1 cellular context compared by ENCODE assay signal in genomic region chr11:114159802-114160588, GRCh38.
TF ChIP-seq lines count a peak whose summit lies in the region.

No MANE protein-coding gene starts in this region.

TF ChIP-seq in K562, 482 proteins besides CTCF, POLR2A, EP300 and RAD21 (continued from another document and continues in another):
- TF ChIP-seq, protein P1, sequence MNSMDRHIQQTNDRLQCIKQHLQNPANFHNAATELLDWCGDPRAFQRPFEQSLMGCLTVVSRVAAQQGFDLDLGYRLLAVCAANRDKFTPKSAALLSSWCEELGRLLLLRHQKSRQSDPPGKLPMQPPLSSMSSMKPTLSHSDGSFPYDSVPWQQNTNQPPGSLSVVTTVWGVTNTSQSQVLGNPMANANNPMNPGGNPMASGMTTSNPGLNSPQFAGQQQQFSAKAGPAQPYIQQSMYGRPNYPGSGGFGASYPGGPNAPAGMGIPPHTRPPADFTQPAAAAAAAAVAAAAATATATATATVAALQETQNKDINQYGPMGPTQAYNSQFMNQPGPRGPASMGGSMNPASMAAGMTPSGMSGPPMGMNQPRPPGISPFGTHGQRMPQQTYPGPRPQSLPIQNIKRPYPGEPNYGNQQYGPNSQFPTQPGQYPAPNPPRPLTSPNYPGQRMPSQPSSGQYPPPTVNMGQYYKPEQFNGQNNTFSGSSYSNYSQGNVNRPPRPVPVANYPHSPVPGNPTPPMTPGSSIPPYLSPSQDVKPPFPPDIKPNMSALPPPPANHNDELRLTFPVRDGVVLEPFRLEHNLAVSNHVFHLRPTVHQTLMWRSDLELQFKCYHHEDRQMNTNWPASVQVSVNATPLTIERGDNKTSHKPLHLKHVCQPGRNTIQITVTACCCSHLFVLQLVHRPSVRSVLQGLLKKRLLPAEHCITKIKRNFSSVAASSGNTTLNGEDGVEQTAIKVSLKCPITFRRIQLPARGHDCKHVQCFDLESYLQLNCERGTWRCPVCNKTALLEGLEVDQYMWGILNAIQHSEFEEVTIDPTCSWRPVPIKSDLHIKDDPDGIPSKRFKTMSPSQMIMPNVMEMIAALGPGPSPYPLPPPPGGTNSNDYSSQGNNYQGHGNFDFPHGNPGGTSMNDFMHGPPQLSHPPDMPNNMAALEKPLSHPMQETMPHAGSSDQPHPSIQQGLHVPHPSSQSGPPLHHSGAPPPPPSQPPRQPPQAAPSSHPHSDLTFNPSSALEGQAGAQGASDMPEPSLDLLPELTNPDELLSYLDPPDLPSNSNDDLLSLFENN (IDR thresholded peaks at IDR 0.05; ENCODE audit: low read depth in 2 of 2, low read length in 2 of 2): peak in 1 of 2 experiments; percentile 64; a peak in 1 of 4 replicates
- no peak for TF ChIP-seq GTF2B (IDR thresholded peaks at IDR 0.05; ENCODE audit: extremely low read depth, insufficient read length)
- no peak for TF ChIP-seq ATF1 (CRISPR knock-in tag; IDR thresholded peaks at IDR 0.05)
- TF ChIP-seq ATF1 (tag; IDR thresholded peaks at IDR 0.05): peak; percentile 80
- peak; percentile 85 for TF ChIP-seq RNF2 (IDR thresholded peaks at IDR 0.05)
- peak; percentile 86 for TF ChIP-seq SOX6 (IDR thresholded peaks at IDR 0.05)
- TF ChIP-seq TEAD2 (tag; IDR thresholded peaks at IDR 0.05): no peak
- 0 out of 2 replicates have a peak, but pooled peaks have one; percentile 55 for TF ChIP-seq SMARCA5 (IDR thresholded peaks at IDR 0.05)
- peak; percentile 59 for TF ChIP-seq TEAD4 (IDR thresholded peaks at IDR 0.05; ENCODE audit: low read length)
- TF ChIP-seq TEAD4 (CRISPR knock-in tag; IDR thresholded peaks at IDR 0.05; ENCODE audit: borderline replicate concordance): no peak
- TF ChIP-seq POLR2AphosphoS5 (IDR thresholded peaks at IDR 0.05; ENCODE audit: control insufficient read depth, insufficient read depth, low read depth, low read length): peak; percentile 82
- peak; percentile 74 for TF ChIP-seq CBFA2T3 (IDR thresholded peaks at IDR 0.05)
- TF ChIP-seq, protein P2, sequence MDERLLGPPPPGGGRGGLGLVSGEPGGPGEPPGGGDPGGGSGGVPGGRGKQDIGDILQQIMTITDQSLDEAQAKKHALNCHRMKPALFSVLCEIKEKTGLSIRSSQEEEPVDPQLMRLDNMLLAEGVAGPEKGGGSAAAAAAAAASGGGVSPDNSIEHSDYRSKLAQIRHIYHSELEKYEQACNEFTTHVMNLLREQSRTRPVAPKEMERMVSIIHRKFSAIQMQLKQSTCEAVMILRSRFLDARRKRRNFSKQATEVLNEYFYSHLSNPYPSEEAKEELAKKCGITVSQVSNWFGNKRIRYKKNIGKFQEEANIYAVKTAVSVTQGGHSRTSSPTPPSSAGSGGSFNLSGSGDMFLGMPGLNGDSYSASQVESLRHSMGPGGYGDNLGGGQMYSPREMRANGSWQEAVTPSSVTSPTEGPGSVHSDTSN (CRISPR knock-in tag; IDR thresholded peaks at IDR 0.05; ENCODE audit: low read depth): no peak
- TF ChIP-seq, protein P2 (tag; conservative IDR thresholded peaks at IDR 0.05; ENCODE audit: low read depth): peak; percentile 80
- TF ChIP-seq MEF2A (IDR thresholded peaks at IDR 0.05; ENCODE audit: control insufficient read depth, low read depth, low read length): 0 out of 2 replicates have a peak, but pooled peaks have one; percentile 33
- TF ChIP-seq, protein P3, sequence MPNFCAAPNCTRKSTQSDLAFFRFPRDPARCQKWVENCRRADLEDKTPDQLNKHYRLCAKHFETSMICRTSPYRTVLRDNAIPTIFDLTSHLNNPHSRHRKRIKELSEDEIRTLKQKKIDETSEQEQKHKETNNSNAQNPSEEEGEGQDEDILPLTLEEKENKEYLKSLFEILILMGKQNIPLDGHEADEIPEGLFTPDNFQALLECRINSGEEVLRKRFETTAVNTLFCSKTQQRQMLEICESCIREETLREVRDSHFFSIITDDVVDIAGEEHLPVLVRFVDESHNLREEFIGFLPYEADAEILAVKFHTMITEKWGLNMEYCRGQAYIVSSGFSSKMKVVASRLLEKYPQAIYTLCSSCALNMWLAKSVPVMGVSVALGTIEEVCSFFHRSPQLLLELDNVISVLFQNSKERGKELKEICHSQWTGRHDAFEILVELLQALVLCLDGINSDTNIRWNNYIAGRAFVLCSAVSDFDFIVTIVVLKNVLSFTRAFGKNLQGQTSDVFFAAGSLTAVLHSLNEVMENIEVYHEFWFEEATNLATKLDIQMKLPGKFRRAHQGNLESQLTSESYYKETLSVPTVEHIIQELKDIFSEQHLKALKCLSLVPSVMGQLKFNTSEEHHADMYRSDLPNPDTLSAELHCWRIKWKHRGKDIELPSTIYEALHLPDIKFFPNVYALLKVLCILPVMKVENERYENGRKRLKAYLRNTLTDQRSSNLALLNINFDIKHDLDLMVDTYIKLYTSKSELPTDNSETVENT (CRISPR knock-in tag; IDR thresholded peaks at IDR 0.05): no peak
- no peak for TF ChIP-seq ETV6 (IDR thresholded peaks at IDR 0.05; ENCODE audit: borderline replicate concordance in 1 of 2, low read depth in 2 of 2, low read length in 1 of 2)
- TF ChIP-seq ETV6 (CRISPR knock-in tag; IDR thresholded peaks at IDR 0.05; ENCODE audit: borderline replicate concordance): no peak
- peak; percentile 45; the same call in 1 of the 2 replicates for TF ChIP-seq CBX5 (IDR thresholded peaks at IDR 0.05; ENCODE audit: borderline replicate concordance, low read depth)
- peak; percentile 64 for TF ChIP-seq CREM (IDR thresholded peaks at IDR 0.05; ENCODE audit: low read depth)
- TF ChIP-seq ATF7 (IDR thresholded peaks at IDR 0.05): peak; percentile 85
- TF ChIP-seq POLR2G (IDR thresholded peaks at IDR 0.05; ENCODE audit: low read depth, low read length): 0 out of 2 replicates have a peak, but pooled peaks have one; percentile 17
- peak; percentile 80; the same call in 1 of the 2 replicates for TF ChIP-seq CTBP1 (IDR thresholded peaks at IDR 0.05; ENCODE audit: borderline replicate concordance)
- TF ChIP-seq HDAC1 (IDR thresholded peaks at IDR 0.05): peak in 1 of 2 experiments; percentile 60; a peak in 1 of 4 replicates
- TF ChIP-seq ID3 (CRISPR knock-in tag; IDR thresholded peaks at IDR 0.05): no peak
- TF ChIP-seq ID3 (tag; IDR thresholded peaks at IDR 0.05): 0 out of 2 replicates have a peak, but pooled peaks have one; percentile 50
- TF ChIP-seq ZNF408 (CRISPR knock-in tag; IDR thresholded peaks at IDR 0.05; ENCODE audit: low read depth): no peak
- TF ChIP-seq RBM25 (IDR thresholded peaks at IDR 0.05; ENCODE audit: low read depth, low read length, severe bottlenecking): peak; percentile 33
- TF ChIP-seq HNRNPLL (IDR thresholded peaks at IDR 0.05; ENCODE audit: low read depth, low read length, poor library complexity, severe bottlenecking): peak; percentile 23
- TF ChIP-seq HDAC6 (IDR thresholded peaks at IDR 0.05; ENCODE audit: low read depth, low read length): no peak
- peak; percentile 21 to 63; a peak in 2 of 4 replicates for TF ChIP-seq KDM1A (IDR thresholded peaks at IDR 0.05)
- TF ChIP-seq, protein P4, sequence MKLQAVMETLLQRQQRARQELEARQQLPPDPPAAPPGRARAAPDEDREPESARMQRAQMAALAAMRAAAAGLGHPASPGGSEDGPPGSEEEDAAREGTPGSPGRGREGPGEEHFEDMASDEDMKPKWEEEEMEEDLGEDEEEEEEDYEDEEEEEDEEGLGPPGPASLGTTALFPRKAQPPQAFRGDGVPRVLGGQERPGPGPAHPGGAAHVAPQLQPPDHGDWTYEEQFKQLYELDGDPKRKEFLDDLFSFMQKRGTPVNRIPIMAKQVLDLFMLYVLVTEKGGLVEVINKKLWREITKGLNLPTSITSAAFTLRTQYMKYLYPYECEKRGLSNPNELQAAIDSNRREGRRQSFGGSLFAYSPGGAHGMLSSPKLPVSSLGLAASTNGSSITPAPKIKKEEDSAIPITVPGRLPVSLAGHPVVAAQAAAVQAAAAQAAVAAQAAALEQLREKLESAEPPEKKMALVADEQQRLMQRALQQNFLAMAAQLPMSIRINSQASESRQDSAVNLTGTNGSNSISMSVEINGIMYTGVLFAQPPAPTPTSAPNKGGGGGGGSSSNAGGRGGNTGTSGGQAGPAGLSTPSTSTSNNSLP (IDR thresholded peaks at IDR 0.05; ENCODE audit: borderline replicate concordance, low read depth, low read length): peak; percentile 89; the same call in 1 of the 2 replicates
- peak; percentile 100 for TF ChIP-seq NFIC (IDR thresholded peaks at IDR 0.05)
- no peak for TF ChIP-seq SIN3B (IDR thresholded peaks at IDR 0.05; ENCODE audit: low read depth)
- no peak for TF ChIP-seq ZBTB8A (IDR thresholded peaks at IDR 0.05; ENCODE audit: partially characterized antibody)
- peak; percentile 83 for TF ChIP-seq JUND (IDR thresholded peaks at IDR 0.05; ENCODE audit: borderline replicate concordance, low read depth, low read length)
- peak; percentile 55; the same call in 1 of the 3 replicates for TF ChIP-seq JUND (tag; IDR thresholded peaks at IDR 0.05; ENCODE audit: borderline replicate concordance, low read depth, low read length)
- TF ChIP-seq MYNN (IDR thresholded peaks at IDR 0.05): 0 out of 2 replicates have a peak, but pooled peaks have one; percentile 72
- no peak for TF ChIP-seq MYNN (CRISPR knock-in tag; IDR thresholded peaks at IDR 0.05)
- no peak for TF ChIP-seq ZNF644 (tag; IDR thresholded peaks at IDR 0.05; ENCODE audit: low read depth)
- peak; percentile 77; the same call in 1 of the 2 replicates for TF ChIP-seq SMARCE1 (IDR thresholded peaks at IDR 0.05)
- TF ChIP-seq NFATC3 (IDR thresholded peaks at IDR 0.05): no peak
- peak; percentile 22; the same call in 1 of the 2 replicates for TF ChIP-seq MEF2D (tag; conservative IDR thresholded peaks at IDR 0.05; ENCODE audit: low read depth)
- no peak for TF ChIP-seq ZNF124 (CRISPR knock-in tag; IDR thresholded peaks at IDR 0.05)
- TF ChIP-seq KAT7 (CRISPR knock-in tag; IDR thresholded peaks at IDR 0.05; ENCODE audit: borderline replicate concordance): peak; percentile 48; the same call in 1 of the 2 replicates
- peak; percentile 76; the same call in 1 of the 2 replicates for TF ChIP-seq TOE1 (IDR thresholded peaks at IDR 0.05; ENCODE audit: borderline replicate concordance)
- no peak for TF ChIP-seq TOE1 (CRISPR knock-in tag; IDR thresholded peaks at IDR 0.05; ENCODE audit: borderline replicate concordance, low read depth)
- TF ChIP-seq DDX20 (tag; IDR thresholded peaks at IDR 0.05; ENCODE audit: low read depth): no peak
- peak; percentile 66 to 82; a peak in 3 of 4 replicates for TF ChIP-seq MNT (conservative IDR thresholded peaks at IDR 0.05)
- no peak for TF ChIP-seq ZNF311 (CRISPR knock-in tag; IDR thresholded peaks at IDR 0.05)
- TF ChIP-seq FOSL1 (tag; conservative IDR thresholded peaks at IDR 0.05): peak; percentile 67
- 0 out of 2 replicates have a peak, but pooled peaks have one; percentile 19 for TF ChIP-seq ELF2 (CRISPR knock-in tag; IDR thresholded peaks at IDR 0.05)
- peak; percentile 72 for TF ChIP-seq E2F8 (IDR thresholded peaks at IDR 0.05; ENCODE audit: low read depth, partially characterized antibody)
- TF ChIP-seq HDAC3 (IDR thresholded peaks at IDR 0.05; ENCODE audit: borderline replicate concordance, partially characterized antibody): peak; percentile 71
